ENCODE assay signal across 8 cellular contexts in genomic region chr6:34602318-34603111, GRCh38. TPM values are rescaled to one million over a fixed set of nuclear protein-coding genes. Genes with fewer than 3 reads are reported as not detected.
DNase-seq lines count a peak whose midpoint lies in the region; ATAC-seq, FAIRE-seq and TF ChIP-seq lines count a peak whose summit lies in the region.

No MANE protein-coding gene starts in this region.

- H3K4me1 Mint-ChIP-seq in Caco-2 (ENCODE audit: low read depth, unreplicated experiment), result peaks cover 29% of the 10 kb centered on the region

- peaks cover 59% of the 10 kb centered on the region for H3K4me1 ChIP-seq in Caco-2
- peaks cover 54% of the 10 kb centered on the region for H3K4me1 ChIP-seq in HepG2 (ENCODE audit: insufficient read depth, low read length)
- H3K4me1 ChIP-seq in GM23248 (ENCODE audit: insufficient read depth), result no peaks in the 10 kb centered on the region

- H3K36me3 Mint-ChIP-seq in Caco-2 (ENCODE audit: insufficient read depth, unreplicated experiment), result peaks cover 16% of the 10 kb centered on the region

- BruUV-seq in Caco-2 (replicated peaks; lab: Mats Ljungman, UMichigan) (no TSS peak), HepG2 (replicated peaks; lab: Mats Ljungman, UMichigan) (no TSS peak)

- H3K27me3 ChIP-seq in Caco-2 (replicated peaks; ENCODE audit: control insufficient read depth, insufficient read depth, low read length) (no peaks in the 10 kb centered on the region), WERI-Rb-1 (ENCODE audit: insufficient read depth, low read depth, severe bottlenecking) (no peaks in the 10 kb centered on the region), HepG2 (ENCODE audit: control insufficient read depth in 1 of 2, insufficient read depth in 2 of 2, low read length in 2 of 2) (no peaks in the 10 kb centered on the region), GM23248 (replicated peaks; ENCODE audit: insufficient read depth) (no peaks in the 10 kb centered on the region)

- no peak for TF ChIP-seq CTCF in Caco-2 (IDR thresholded peaks at IDR 0.05; ENCODE audit: insufficient read depth in 1 of 2, low read depth in 1 of 2, low read length in 1 of 2, severe bottlenecking in 1 of 2, unreplicated experiment in 1 of 2)
- no peak for TF ChIP-seq CTCF in WERI-Rb-1 (IDR thresholded peaks at IDR 0.05; ENCODE audit: low read depth, low read length)
- TF ChIP-seq CTCF in HepG2 (CRISPR knock-in tag; IDR thresholded peaks at IDR 0.05), result 0 out of 2 replicates have a peak, but pooled peaks have one; percentile 2

- no peaks in the 10 kb centered on the region for H3K9me3 Mint-ChIP-seq in Caco-2 (ENCODE audit: unreplicated experiment)

- H3K36me3 ChIP-seq in Caco-2 (ENCODE audit: control insufficient read depth, insufficient read depth, low read length) (no peaks in the 10 kb centered on the region), WERI-Rb-1 (peaks cover 41% of the 10 kb centered on the region), HepG2 (replicated peaks in 1 of 2; ENCODE audit: control insufficient read depth in 1 of 2, insufficient read depth in 2 of 2, low read length in 2 of 2) (peaks cover 19 to 42% of the 10 kb centered on the region in 2 experiments), GM23248 (ENCODE audit: low read depth) (0 out of 2 replicates have a peak, but pooled peaks cover 4% of the 10 kb centered on the region)

- no peak for TF ChIP-seq RAD21 in HepG2 (CRISPR knock-in tag; IDR thresholded peaks at IDR 0.05)

- FAIRE-seq in HepG2 (lab: Jason Lieb, UNC), result peak; percentile 40

- CTCF ChIA-PET in Caco-2 (lab: Charles Lee) (interaction anchor here (1.1 kb wide), 1 partner anchor 143 kb away, joined by 5 read pairs; no protein-coding TSS in a partner anchor), HepG2 (lab: Yijun Ruan, JAX; ENCODE audit: low intra/inter-chr PET ratio, low total read pairs) (interaction anchor here (0.6 kb wide), 1 partner anchor 201 kb away, joined by 3 read pairs; no protein-coding TSS in a partner anchor)

- peak; percentile 91 for ATAC-seq in HepG2
- no peak for ATAC-seq in GM18511 (IDR thresholded peaks at IDR 0.05; ENCODE audit: unreplicated experiment)

- H3K9me3 ChIP-seq in Caco-2, result no peaks in the 10 kb centered on the region
- no peaks in the 10 kb centered on the region for H3K9me3 ChIP-seq in WERI-Rb-1 (ENCODE audit: severe bottlenecking)
- H3K9me3 ChIP-seq in HepG2 (ENCODE audit: low read length), result no peaks in the 10 kb centered on the region
- no peaks in the 10 kb centered on the region for H3K9me3 ChIP-seq in GM23248 (ENCODE audit: low read depth)

- 34% methylated on average over 10 of the region's 10 CpGs for WGBS in HepG2 (ENCODE audit: low lambda C conversion rate)
- WGBS in GM23248 (ENCODE audit: low coverage in 1 of 2, low lambda C conversion rate in 2 of 2, missing lambda C conversion rate in 2 of 2), 2 experiments, result 87 to 89% methylated on average over 10 of the region's 10 CpGs

- no peak for TF ChIP-seq POLR2A in HepG2 (IDR thresholded peaks at IDR 0.05; ENCODE audit: insufficient read depth in 1 of 2, low read depth in 2 of 2, low read length in 2 of 2)

- H3F3A ChIP-seq in GM23248 (ENCODE audit: insufficient read depth), result no peaks in the 10 kb centered on the region

- H2AFZ ChIP-seq in HepG2 (ENCODE audit: low read length), result no peak overlapping the region
- no peak overlapping the region for H2AFZ ChIP-seq in GM23248

- H3K9ac ChIP-seq in HepG2 (ENCODE audit: insufficient read depth, low read depth, low read length) (no peak overlapping the region), GM23248 (no peak overlapping the region)

- peak overlapping the region; percentile 54 for H3K27ac Mint-ChIP-seq in Caco-2 (ENCODE audit: unreplicated experiment)

- peak overlapping the region; percentile 43 for H3K4me3 Mint-ChIP-seq in Caco-2 (ENCODE audit: unreplicated experiment)

- H4K20me1 ChIP-seq in HepG2 (ENCODE audit: insufficient read depth, low read length) (peaks cover 45% of the 10 kb centered on the region), GM23248 (ENCODE audit: insufficient read depth) (peaks cover 4% of the 10 kb centered on the region; the same call in 1 of the 2 replicates)

- H3K4me3 ChIP-seq in Caco-2 (ENCODE audit: low read depth, low read length) (no peak overlapping the region), WERI-Rb-1 (ENCODE audit: low read depth, low read length) (no peak overlapping the region), HepG2 (replicated peaks in 1 of 3; ENCODE audit: insufficient read depth in 1 of 3, low read depth in 2 of 3, low read length in 3 of 3) (no peak overlapping the region), GM23248 (no peak overlapping the region)

- intact Hi-C loops in Caco-2 (cut with micrococcal nuclease; ENCODE audit: unreplicated experiment), result loop anchor here (2.0 to 10.0 kb wide), 2 partner anchors 72 to 358 kb away; partner anchors contain the start of gene SMIM29
- intact Hi-C loops in HepG2 (cut with micrococcal nuclease; ENCODE audit: unreplicated experiment), result no loop called here

- POLR2A ChIA-PET in Caco-2 (lab: Charles Lee), result interaction anchor here (0.8 kb wide), 1 partner anchor 154 kb away, joined by 3 read pairs; no protein-coding TSS in a partner anchor
- POLR2A ChIA-PET in HepG2 (lab: Yijun Ruan, JAX), result interaction anchor here (0.8 to 1.8 kb wide), 11 partner anchors 10 to 657 kb away, joined by 3 to 8 read pairs (median 3); partner anchors contain the start of genes BLTP3A, ILRUN, RPS10 and SNRPC

- DNase-seq in Caco-2 (peak in 1 of 2 experiments; percentile 29), NCI-H2029 treated with DMSO at 0.1 percent for 48 hours (lab: John Stamatoyannopoulos, UW) (peak; percentile 66), WERI-Rb-1 (no peak), HepG2 (ENCODE audit: low spot score) (peak; percentile 82), AG20443 (ENCODE audit: low spot score) (no peak), GM23248 (no peak)
- DNase-seq in activated CD4-positive, alpha-beta T cell treated with anti-CD3 and anti-CD28 coated beads for 4 hours, result no peak

- peak overlapping the region; percentile 29 for H3K4me2 ChIP-seq in HepG2 (ENCODE audit: low read depth, low read length)
- no peak overlapping the region for H3K4me2 ChIP-seq in GM23248 (ENCODE audit: unreplicated experiment)

- no peaks in the 10 kb centered on the region for H3K27me3 Mint-ChIP-seq in Caco-2 (ENCODE audit: insufficient read depth, unreplicated experiment)

- TF ChIP-seq EP300 in HepG2 (IDR thresholded peaks at IDR 0.05; ENCODE audit: low read depth in 2 of 2, low read length in 2 of 2) (no peak), HepG2 (CRISPR knock-in tag; IDR thresholded peaks at IDR 0.05; ENCODE audit: borderline replicate concordance) (no peak)

- H3K27ac ChIP-seq in WERI-Rb-1 (peak overlapping the region; percentile 72), HepG2 (ENCODE audit: extremely low read length, insufficient read depth, low read length) (peak overlapping the region; percentile 8), GM23248 (no peak overlapping the region)

- H3K79me2 ChIP-seq in HepG2 (ENCODE audit: insufficient read depth, low read length) (peaks cover 23% of the 10 kb centered on the region), GM23248 (ENCODE audit: insufficient read depth) (peaks cover 94% of the 10 kb centered on the region)

- in situ Hi-C loops in HepG2 (cut with HindIII; ENCODE audit: extremely low pct_ligation_motif_present, low pct_unique_long_range_greater_than_20kb) (loop anchor here (5.0 to 25.0 kb wide), 3 partner anchors 75 to 365 kb away; partner anchors contain the start of genes HMGA1, PACSIN1 and SMIM29), GM23248 (cut with MboI) (loop anchor here (10.0 kb wide), 1 partner anchor 428 kb away; no protein-coding TSS in a partner anchor)

- no peaks in the 10 kb centered on the region for H3K9me2 ChIP-seq in GM23248 (ENCODE audit: insufficient read depth)

RNA-seq across cellular contexts. Expression of gene SPDEF, which starts 46.4 kb away (rescaled TPM):
- total RNA-seq in Caco-2 (2022), result 0.67 and 0.77 TPM in 2 replicates
- not detected in 2 replicates for total RNA-seq in HepG2 (2016; rRNA removed; fragmentation: Illumina TruSeq; extraction: Trizol)
- not detected in 2 replicates for total RNA-seq in HepG2 (2016; cell fraction: cytosol; rRNA removed; fragmentation: Illumina TruSeq; extraction: Trizol; ENCODE audit: low read depth)
- total RNA-seq in HepG2 (2016; cell fraction: insoluble cytoplasmic fraction; rRNA removed; fragmentation: Illumina TruSeq; extraction: Trizol), result not detected in 2 replicates
- not detected in 2 replicates for total RNA-seq in HepG2 (2016; cell fraction: membrane; rRNA removed; fragmentation: Illumina TruSeq; extraction: Trizol)
- total RNA-seq in HepG2 (2016; cell fraction: nucleus; rRNA removed; fragmentation: Illumina TruSeq; extraction: Trizol), result not detected in 2 replicates
- polyA plus RNA-seq in HepG2 (2011; rRNA removed), result 0.03 TPM in 1 of 2 replicates, not detected in the other
- not detected in 2 replicates for polyA plus RNA-seq in HepG2 (2011; cell fraction: cytosol; rRNA removed)
- polyA plus RNA-seq in HepG2 (2011; cell fraction: nucleus; rRNA removed), result 0.07 and 0.08 TPM in 2 replicates
- not detected in 2 replicates for polyA plus RNA-seq in HepG2 (2012)
- polyA plus RNA-seq in HepG2 (2016; cell fraction: cytosol; fragmentation: Illumina TruSeq; extraction: Trizol; ENCODE audit: low read depth), result not detected in 2 replicates
- polyA plus RNA-seq in HepG2 (2016; cell fraction: insoluble cytoplasmic fraction; fragmentation: Illumina TruSeq; extraction: Trizol; ENCODE audit: low read depth), result not detected in 2 replicates
- polyA plus RNA-seq in HepG2 (2016; cell fraction: membrane; fragmentation: Illumina TruSeq; extraction: Trizol; ENCODE audit: low read depth), result not detected in 2 replicates
- not detected in 2 replicates for polyA plus RNA-seq in HepG2 (2016; cell fraction: nucleus; fragmentation: Illumina TruSeq; extraction: Trizol; ENCODE audit: insufficient read depth, low read depth)
- not detected in 2 replicates for polyA minus RNA-seq in HepG2 (2011; rRNA and poly(A)+ RNA removed; ENCODE audit: low replicate concordance)
- not detected in 2 replicates for polyA minus RNA-seq in HepG2 (2011; cell fraction: cytosol; rRNA and poly(A)+ RNA removed)
- not detected in 2 replicates for polyA minus RNA-seq in HepG2 (2011; cell fraction: nucleus; rRNA and poly(A)+ RNA removed)
- total RNA-seq in GM23248 (2014; rRNA removed; shearing (Covaris generic)), result not detected in 2 replicates
- not detected in 2 replicates for polyA plus RNA-seq in GM23248 (2016; fragmentation: Nextera tagmentation; extraction: Ambion mirVana)

Comparison
In these comparisons a context has a peak if more than half of its experiments do, and no peak if none do; other contexts are left out.
1. DNase-seq: peak in NCI-H2029 treated with DMSO at 0.1 percent for 48 hours (single experiment) and HepG2 (single experiment); none in WERI-Rb-1 (single experiment), AG20443 (single experiment), activated CD4-positive, alpha-beta T cell treated with anti-CD3 and anti-CD28 coated beads for 4 hours (0 of 2) and GM23248 (single experiment).